In the genomic region with DNA sequence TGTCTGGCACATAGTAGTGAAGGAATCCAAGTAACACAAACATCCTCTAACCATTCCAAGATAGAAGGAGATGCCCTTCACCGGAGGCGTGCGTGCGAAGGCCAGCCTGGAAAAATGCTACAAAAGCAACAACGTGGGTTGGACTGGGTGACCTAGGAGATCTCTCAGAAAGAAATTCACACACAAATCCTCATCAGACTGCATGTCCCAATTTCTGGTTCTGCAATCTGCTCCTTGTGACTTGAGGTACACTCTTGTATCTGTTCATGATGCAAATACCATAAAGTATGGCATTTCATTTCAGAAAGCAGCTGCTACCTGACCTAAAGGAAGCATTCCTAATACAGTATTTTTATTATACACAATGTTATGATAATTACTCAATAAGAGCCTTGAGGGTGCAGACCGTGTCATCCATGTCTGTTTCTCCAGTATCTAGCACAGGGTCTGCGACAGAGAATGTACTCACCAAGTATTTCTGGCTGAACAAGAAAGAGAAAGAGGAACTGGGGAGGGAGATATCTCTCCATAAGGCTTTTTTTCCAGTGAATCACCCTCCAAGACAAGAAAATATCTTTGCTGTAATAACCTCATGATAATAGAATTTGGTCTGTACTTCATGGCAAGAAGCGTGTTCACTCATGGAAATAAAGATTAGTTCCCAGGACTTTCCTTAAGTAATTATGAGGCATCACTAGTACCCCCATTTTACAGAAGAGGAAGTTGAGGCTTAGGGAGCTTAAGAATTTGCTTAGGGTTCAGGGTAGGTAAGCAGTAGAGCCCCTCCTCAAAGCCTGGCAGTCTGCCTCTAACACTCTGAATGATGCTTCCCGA, we compare ENCODE assay signal across 15 cellular contexts.
DNase-seq lines count a peak whose midpoint lies in the region; ATAC-seq, FAIRE-seq and TF ChIP-seq lines count a peak whose summit lies in the region.
"Had no signal": no experiment of that assay in that cellular context is flagged by ENCODE, and none has a peak within 500 bp of the region (broad histone marks: within the 10 kb centered on the region; RNA-seq: fewer than 3 reads in every experiment).

No MANE protein-coding gene starts in this region.

- TF ChIP-seq CTCF in AG04450 (IDR thresholded peaks at IDR 0.05; ENCODE audit: low read depth, low read length) (no peak), bronchial epithelial cell (IDR thresholded peaks at IDR 0.05; ENCODE audit: insufficient read depth, low read length, severe bottlenecking) (no peak), lower lobe of right lung (IDR thresholded peaks at IDR 0.05) (no peak)

- H3K4me3 ChIP-seq in AG04450 (ENCODE audit: low read depth, low read length) (no peak overlapping the region), MG63 (no peak overlapping the region), bronchial epithelial cell (ENCODE audit: low read depth, low read length) (no peak overlapping the region), lower lobe of right lung (no peak overlapping the region)
- H3K4me3 ChIP-seq: upper lobe of left lung had no signal

- CTCF ChIA-PET in AG04450 (lab: Charles Lee), result interaction anchor here (3.8 kb wide), 1 partner anchor 36 kb away, joined by 27 read pairs; no protein-coding TSS in a partner anchor

- H3K27me3 ChIP-seq in AG04450 (ENCODE audit: control insufficient read depth, insufficient read depth, low read length), result no peaks in the 10 kb centered on the region
- H3K27me3 ChIP-seq in MG63, result no peaks in the 10 kb centered on the region
- no peaks in the 10 kb centered on the region for H3K27me3 ChIP-seq in bronchial epithelial cell (ENCODE audit: control insufficient read depth, insufficient read depth, low read length)
- no peaks in the 10 kb centered on the region for H3K27me3 ChIP-seq in lower lobe of right lung (ENCODE audit: low read depth)
- H3K27me3 ChIP-seq: upper lobe of left lung had no signal

- peaks cover 37% of the 10 kb centered on the region for H3K4me1 ChIP-seq in lower lobe of right lung

- peaks cover 66% of the 10 kb centered on the region for H3K36me3 ChIP-seq in MG63
- H3K36me3 ChIP-seq in bronchial epithelial cell (ENCODE audit: control insufficient read depth, insufficient read depth, low read length), result peaks cover 4% of the 10 kb centered on the region
- H3K36me3 ChIP-seq in lower lobe of right lung, result peaks cover 64% of the 10 kb centered on the region

- POLR2A ChIA-PET in AG04450 (lab: Yijun Ruan, JAX), result no interaction called here

- intact Hi-C loops in lower lobe of right lung (cut with DNase I), result no loop called here

- H3K27ac ChIP-seq in AG04450 (ENCODE audit: low read depth, low read length) (peak overlapping the region; percentile 77), lower lobe of right lung (peak overlapping the region; percentile 56)

- H3K9me3 ChIP-seq in AG04450 (ENCODE audit: control insufficient read depth, insufficient read depth, low read length) (no peaks in the 10 kb centered on the region), MG63 (no peaks in the 10 kb centered on the region), lower lobe of right lung (no peaks in the 10 kb centered on the region)
- H3K9me3 ChIP-seq: upper lobe of left lung had no signal

- FAIRE-seq in bronchial epithelial cell (lab: Jason Lieb, UNC), result no peak
- FAIRE-seq: islet of Langerhans had no signal

- peak; percentile 47 for DNase-seq in AG04450 (ENCODE audit: low read depth, low spot score)
- peak; percentile 4 for DNase-seq in MG63
- peak; percentile 57 for DNase-seq in bronchial epithelial cell (ENCODE audit: low read depth)
- DNase-seq in lower lobe of right lung, result no peak
- DNase-seq in ureter (ENCODE audit: low spot score), result no peak
- DNase-seq: ACHN; DND-41; naive thymus-derived CD4-positive, alpha-beta T cell; NCI-H2227 treated with DMSO at 0.1 percent for 48 hours; upper lobe of left lung had no signal

- ATAC-seq in lower lobe of right lung, result peak in 1 of 2 donors; percentile 38
- ATAC-seq in HG03280 (IDR thresholded peaks at IDR 0.05; ENCODE audit: unreplicated experiment), result no peak
- no peak for ATAC-seq in HG03175 (IDR thresholded peaks at IDR 0.05; ENCODE audit: unreplicated experiment)
- no peak for ATAC-seq in HG03095 (IDR thresholded peaks at IDR 0.05; ENCODE audit: unreplicated experiment)
- ATAC-seq: naive thymus-derived CD4-positive, alpha-beta T cell; WTC11 had no signal

Comparison
In these comparisons a context has a peak if more than half of its experiments do, and no peak if none do; other contexts are left out.
1. DNase-seq: peak in AG04450 (single experiment), MG63 (single experiment) and bronchial epithelial cell (single experiment); none in lower lobe of right lung (single experiment) and ureter (single experiment).